Comparison of ENCODE assay signal across 15 cellular contexts in the genomic region with DNA sequence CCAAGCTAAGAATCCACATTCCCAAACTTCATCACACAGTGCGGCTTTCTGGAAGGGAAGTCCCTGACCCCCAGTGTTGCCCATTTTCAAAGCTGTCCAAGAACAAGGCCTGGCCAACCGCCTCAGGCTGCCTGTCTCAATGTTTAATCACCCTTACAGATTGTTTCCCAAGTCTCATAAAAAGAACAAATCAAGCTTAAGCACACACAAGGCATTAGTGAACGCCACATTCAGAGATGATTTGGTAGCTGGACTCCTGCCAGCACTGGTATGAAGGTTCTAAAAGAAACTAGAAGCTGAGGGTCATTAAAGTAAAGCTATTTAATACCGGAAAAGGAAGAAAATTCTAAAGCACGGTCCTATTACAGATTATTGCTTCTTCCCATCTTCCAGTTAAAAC. TPM values are rescaled to one million over a fixed set of nuclear protein-coding genes. Genes with fewer than 3 reads are reported as not detected.
DNase-seq lines count a peak whose midpoint lies in the region; TF ChIP-seq lines count a peak whose summit lies in the region.
"Had no signal": no experiment of that assay in that cellular context is flagged by ENCODE, and none has a peak within 500 bp of the region (broad histone marks: within the 10 kb centered on the region; RNA-seq: fewer than 3 reads in every experiment).

No MANE protein-coding gene starts in this region.

- CTCF ChIA-PET in CD4-positive, alpha-beta memory T cell (lab: Charles Lee; ENCODE audit: partially characterized antibody): interaction anchor here (0.8 kb wide), 1 partner anchor 9 kb away, joined by 4 read pairs; no protein-coding TSS in a partner anchor

- no peak overlapping the region for H3K4me3 Mint-ChIP-seq in CD4-positive, alpha-beta memory T cell
- H3K4me3 Mint-ChIP-seq: activated CD8-positive, alpha-beta T cell treated with anti-CD3 and anti-CD28 coated beads, Interleukin-2, amount 10 ng/mL, durations not matched to agents 7 days and 5 days; stimulated activated naive CD8-positive, alpha-beta T cell treated with anti-CD3 and anti-CD28 coated beads, Interleukin-15, Interleukin-2, amounts not matched to agents 100 ng/mL and 50 ng/mL, for 24 hours had no signal

- no peaks in the 10 kb centered on the region for H3K9me3 ChIP-seq in CD4-positive, alpha-beta memory T cell (ENCODE audit: control insufficient read depth in 1 of 2, low read length in 2 of 2)
- H3K9me3 ChIP-seq: esophagus squamous epithelium had no signal

- no peaks in the 10 kb centered on the region for H3K36me3 ChIP-seq in CD4-positive, alpha-beta memory T cell (ENCODE audit: insufficient read depth, low read length)
- H3K36me3 ChIP-seq: esophagus squamous epithelium had no signal

- DNase-seq in EH (ENCODE audit: low read depth) (peak; percentile 78), OCI-M1 (lab: John Stamatoyannopoulos, UW) (peak; percentile 3), dorsolateral prefrontal cortex (no peak), putamen (ENCODE audit: low spot score) (peak; percentile 11), cerebellum (ENCODE audit: low spot score) (no peak), SK-N-DZ (ENCODE audit: low spot score) (no peak)
- no peak for DNase-seq in CD4-positive, alpha-beta memory T cell
- no peak for DNase-seq in activated CD4-positive, alpha-beta T cell treated with anti-CD3 and anti-CD28 coated beads, Interleukin-2, amount 50 U/mL, for 4 hours
- DNase-seq: activated CD8-positive, alpha-beta T cell treated with anti-CD3 and anti-CD28 coated beads, Interleukin-2, amount 10 ng/mL, durations not matched to agents 7 days and 5 days; amniotic stem cell; esophagus squamous epithelium; NCI-H1436 had no signal

- peaks cover 0 to 6% (median 0%) of the 10 kb centered on the region in 4 donors for H3K4me1 Mint-ChIP-seq in CD4-positive, alpha-beta memory T cell

- intact Hi-C loops in dorsolateral prefrontal cortex (cut with DNase I): no loop called here
- intact Hi-C loops in CD4-positive, alpha-beta memory T cell (cut with micrococcal nuclease): no loop called here

- H3K27ac Mint-ChIP-seq in CD4-positive, alpha-beta memory T cell: no peak overlapping the region
- H3K27ac Mint-ChIP-seq: activated CD8-positive, alpha-beta T cell treated with anti-CD3 and anti-CD28 coated beads, Interleukin-2, amount 10 ng/mL, durations not matched to agents 7 days and 5 days; stimulated activated naive CD8-positive, alpha-beta T cell treated with anti-CD3 and anti-CD28 coated beads, Interleukin-15, Interleukin-2, amounts not matched to agents 100 ng/mL and 50 ng/mL, for 24 hours had no signal

- H3K4me1 ChIP-seq in CD4-positive, alpha-beta memory T cell (ENCODE audit: insufficient read depth, low read length): no peaks in the 10 kb centered on the region

- no peak for TF ChIP-seq CTCF in dorsolateral prefrontal cortex (IDR thresholded peaks at IDR 0.05 in 54 of 56, conservative IDR thresholded peaks at IDR 0.05 in 2 of 56; ENCODE audit: low read depth in 1 of 56, partially characterized antibody in 56 of 56)

- peaks cover 0 to 6% (median 0%) of the 10 kb centered on the region in 8 donors for H3K9me3 Mint-ChIP-seq in CD4-positive, alpha-beta memory T cell
- H3K9me3 Mint-ChIP-seq: stimulated activated naive CD8-positive, alpha-beta T cell treated with anti-CD3 and anti-CD28 coated beads, Interleukin-15, Interleukin-2, amounts not matched to agents 100 ng/mL and 50 ng/mL, for 24 hours had no signal

- POLR2A ChIA-PET in CD4-positive, alpha-beta memory T cell (lab: Charles Lee; ENCODE audit: partially characterized antibody): no interaction called here

- no peaks in the 10 kb centered on the region for H3K27me3 ChIP-seq in dorsolateral prefrontal cortex
- H3K27me3 ChIP-seq in CD4-positive, alpha-beta memory T cell (ENCODE audit: insufficient read depth, low read length): no peaks in the 10 kb centered on the region
- H3K27me3 ChIP-seq: esophagus squamous epithelium had no signal

- H3K27me3 Mint-ChIP-seq in CD4-positive, alpha-beta memory T cell: peaks cover 0 to 2% of the 10 kb centered on the region in 2 donors

- H3K36me3 Mint-ChIP-seq in CD4-positive, alpha-beta memory T cell: no peaks in the 10 kb centered on the region

- peak overlapping the region in 49 of 59 donors; percentile 7 to 91 (median 52) for H3K27ac ChIP-seq in dorsolateral prefrontal cortex
- H3K27ac ChIP-seq in CD4-positive, alpha-beta memory T cell (ENCODE audit: low read depth, low read length): no peak overlapping the region
- H3K27ac ChIP-seq: esophagus squamous epithelium, KMS-11 had no signal

- no peak overlapping the region for H3K4me3 ChIP-seq in dorsolateral prefrontal cortex
- no peak overlapping the region for H3K4me3 ChIP-seq in CD4-positive, alpha-beta memory T cell (ENCODE audit: low read length in 2 of 2)
- H3K4me3 ChIP-seq: esophagus squamous epithelium had no signal

RNA-seq across cellular contexts. Expression of a gene that starts 35.6 kb away (rescaled TPM):
- total RNA-seq in dorsolateral prefrontal cortex (100 to 1,000 TPM in 6 of 120 experiments, 10 to 100 TPM in 113, 1 to 10 TPM in 1; 8.8 to 166 (median 43.8) TPM), cerebellum (not detected)
- total RNA-seq in CD4-positive, alpha-beta memory T cell: not detected
- polyA plus RNA-seq in CD4-positive, alpha-beta memory T cell: not detected
- not detected in 2 replicates for polyA plus RNA-seq in SK-N-DZ (2014; cell fraction: cytosol; rRNA removed)
- polyA plus RNA-seq in SK-N-DZ (2014; cell fraction: nucleus; rRNA removed): not detected in 2 replicates
- total RNA-seq: activated CD8-positive, alpha-beta T cell treated with anti-CD3 and anti-CD28 coated beads, Interleukin-2, amount 10 ng/mL, durations not matched to agents 7 days and 5 days; osteocyte had no signal

Comparison
In these comparisons a context has a peak if more than half of its experiments do, and no peak if none do; other contexts are left out.
1. DNase-seq: peak in EH (single experiment), OCI-M1 (single experiment) and putamen (single experiment); none in dorsolateral prefrontal cortex (0 of 10), cerebellum (single experiment), CD4-positive, alpha-beta memory T cell (0 of 5), SK-N-DZ (single experiment) and activated CD4-positive, alpha-beta T cell treated with anti-CD3 and anti-CD28 coated beads, Interleukin-2, amount 50 U/mL, for 4 hours (0 of 2).